In the genomic region with DNA sequence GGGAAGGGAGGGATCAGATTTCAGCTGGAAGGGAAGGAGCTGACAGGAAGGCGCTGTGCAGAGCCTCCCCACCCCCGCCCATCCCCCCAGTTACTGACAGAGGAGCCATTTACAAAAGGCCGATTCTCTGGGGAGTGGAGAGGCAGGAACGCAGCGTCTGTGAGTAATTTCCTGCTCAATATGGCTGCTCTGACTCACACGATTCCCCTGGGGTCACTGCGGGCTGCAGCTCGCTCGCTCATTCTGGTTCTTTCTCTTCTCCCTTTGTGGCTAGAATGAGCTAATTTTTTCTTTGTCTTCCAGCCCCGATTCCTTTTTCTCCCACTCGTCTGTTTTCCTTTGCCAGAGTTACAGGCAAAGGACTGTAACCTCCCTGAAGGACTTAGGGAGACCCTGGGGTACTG, we compare ENCODE assay signal across 8 cellular contexts. TPM values are rescaled to one million over a fixed set of nuclear protein-coding genes. Genes with fewer than 3 reads are reported as not detected.
DNase-seq lines count a peak whose midpoint lies in the region; ATAC-seq, FAIRE-seq and TF ChIP-seq lines count a peak whose summit lies in the region.

No MANE protein-coding gene starts in this region.

- peaks cover 0 to 46% of the 10 kb centered on the region in 2 donors for H3K36me3 ChIP-seq in adrenal gland (replicated peaks in 1 of 2)

- WGBS in adrenal gland, 4 donors, result 0 to 1% (median 0%) methylated on average over 11 of the region's 11 CpGs

- H3K4me3 ChIP-seq in HFF-Myc (replicated peaks; ENCODE audit: low read depth, low read length) (peak overlapping the region; percentile 62), adrenal gland (peak overlapping the region in 3 of 4 donors; percentile 26 to 50 (median 45))

- peak overlapping the region; percentile 98 to 100 (median 100) for H3K27ac ChIP-seq in adrenal gland

- intact Hi-C loops in adrenal gland (cut with DNase I) (loop anchor here (5.0 to 10.0 kb wide), 4 partner anchors 32 to 595 kb away; no protein-coding TSS in a partner anchor), left cardiac atrium (cut with DNase I) (loop anchor here (1.0 to 5.0 kb wide), 4 partner anchors 347 to 471 kb away; no protein-coding TSS in a partner anchor), posterior vena cava (cut with DNase I) (loop anchor here (1.0 to 10.0 kb wide), 6 partner anchors 37 to 645 kb away; a partner anchor contains a TSS)

- ATAC-seq in left cardiac atrium, result peak; percentile 77 to 85

- no peaks in the 10 kb centered on the region for H3K27me3 ChIP-seq in adrenal gland

- TF ChIP-seq CTCF in HFF-Myc (IDR thresholded peaks at IDR 0.05; ENCODE audit: low read depth, low read length, missing control alignments) (no peak), adrenal gland (IDR thresholded peaks at IDR 0.05) (no peak)

- DNase-seq in HFF-Myc (ENCODE audit: extremely low read depth, low read depth) (peak; percentile 98), NCI-H1048 (lab: John Stamatoyannopoulos, UW) (peak; percentile 89), T follicular helper cell (ENCODE audit: low read depth) (peak; percentile 70), adrenal gland (peak; percentile 90 to 98 (median 97)), left cardiac atrium (peak; percentile 96), posterior vena cava (ENCODE audit: low spot score) (peak; percentile 97), ureter (ENCODE audit: low spot score) (peak; percentile 95)

- FAIRE-seq in G401.6 (lab: Jason Lieb, UNC), result peak; percentile 96

- no peaks in the 10 kb centered on the region for H3K9me3 ChIP-seq in adrenal gland (replicated peaks in 1 of 3)

- TF ChIP-seq POLR2A in adrenal gland (IDR thresholded peaks at IDR 0.05), result peak; percentile 20 to 83

- peaks cover 57 to 78% of the 10 kb centered on the region in 2 donors for H3K4me1 ChIP-seq in adrenal gland (replicated peaks in 1 of 2)

RNA-seq across cellular contexts. Expression of a gene that starts 28.8 kb away (rescaled TPM):
- total RNA-seq in adrenal gland, result 100 to 1,000 TPM in 7 of 8 donors, 10 to 100 TPM in 1; 71.3 to 248 (median 142) TPM
- polyA plus RNA-seq in adrenal gland, result 100 to 1,000 TPM in 2 of 3 donors, 10 to 100 TPM in 1; 96.4 to 159 (median 103) TPM
- 100 to 1,000 TPM; 113 to 131 TPM for total RNA-seq in left cardiac atrium
- 100 to 1,000 TPM in 1 of 2 donors, 10 to 100 TPM in 1; 82.4 to 100 TPM for total RNA-seq in posterior vena cava
- total RNA-seq in ureter, result 143 TPM

RNA-seq across cellular contexts. Expression of a gene that starts 29.4 kb away (rescaled TPM):
- total RNA-seq in adrenal gland, result 100 to 1,000 TPM in 4 of 8 donors, 10 to 100 TPM in 4; 73.8 to 144 (median 103) TPM
- 10 to 100 TPM; 31.1 to 52.0 (median 31.8) TPM for polyA plus RNA-seq in adrenal gland
- 10 to 100 TPM; 58.4 to 61.1 TPM for total RNA-seq in left cardiac atrium
- total RNA-seq in posterior vena cava, result 10 to 100 TPM; 53.8 to 59.5 TPM
- 42.1 TPM for total RNA-seq in ureter

RNA-seq across cellular contexts. Expression of a gene that starts 38.1 kb away (rescaled TPM):
- total RNA-seq in adrenal gland, result 10 to 100 TPM; 10.9 to 47.6 (median 18.6) TPM
- polyA plus RNA-seq in adrenal gland, result 100 to 1,000 TPM in 1 of 3 donors, 10 to 100 TPM in 1, under 1 TPM in 1; 0.46 to 168 (median 64.5) TPM
- total RNA-seq in left cardiac atrium, result 10 to 100 TPM in 1 of 2 donors, 1 to 10 TPM in 1; 5.4 to 13.1 TPM
- 10 to 100 TPM; 23.5 to 35.0 TPM for total RNA-seq in posterior vena cava
- total RNA-seq in ureter, result 16.0 TPM

RNA-seq across cellular contexts. Expression of a gene that starts 59.1 kb away (rescaled TPM):
- total RNA-seq in adrenal gland (10 to 100 TPM in 7 of 8 donors, 1 to 10 TPM in 1; 9.5 to 31.8 (median 19.2) TPM), left cardiac atrium (1 to 10 TPM; 4.5 to 5.0 TPM), posterior vena cava (1 to 10 TPM; 4.4 to 5.7 TPM), ureter (18.2 TPM)
- 10 to 100 TPM in 1 of 3 donors, 1 to 10 TPM in 2; 4.4 to 29.9 (median 7.3) TPM for polyA plus RNA-seq in adrenal gland

Comparison
In these comparisons a context has a peak if more than half of its experiments do, and no peak if none do; other contexts are left out.
1. Peak in every context shown above with its lines: DNase-seq, ATAC-seq, H3K4me3 ChIP-seq and H3K27ac ChIP-seq.